In genomic region chr5:97229688-97230285, GRCh38 we compare ENCODE assay signal across 26 cellular contexts. TPM values are rescaled to one million over a fixed set of nuclear protein-coding genes. Genes with fewer than 3 reads are reported as not detected.
DNase-seq lines count a peak whose midpoint lies in the region; ATAC-seq and TF ChIP-seq lines count a peak whose summit lies in the region.
"Had no signal": no experiment of that assay in that cellular context is flagged by ENCODE, and none has a peak within 500 bp of the region (broad histone marks: within the 10 kb centered on the region; RNA-seq: fewer than 3 reads in every experiment).

No MANE protein-coding gene starts in this region.

- H3K27me3 ChIP-seq in GM23248 (replicated peaks; ENCODE audit: insufficient read depth) = no peaks in the 10 kb centered on the region
- H3K27me3 ChIP-seq in fibroblast of lung (ENCODE audit: control insufficient read depth, insufficient read depth, low read length) = no peaks in the 10 kb centered on the region
- H3K27me3 ChIP-seq: adrenal gland, body of pancreas had no signal

- H3F3A ChIP-seq in GM23248 (ENCODE audit: insufficient read depth) = no peaks in the 10 kb centered on the region

- TF ChIP-seq CTCF in fibroblast of lung (conservative IDR thresholded peaks at IDR 0.05 in 1 of 2, IDR thresholded peaks at IDR 0.05 in 1 of 2; ENCODE audit: low read depth in 1 of 2, low read length in 2 of 2) = no peak
- no peak for TF ChIP-seq CTCF in osteocyte (IDR thresholded peaks at IDR 0.05)

- H4K20me1 ChIP-seq in GM23248 (ENCODE audit: insufficient read depth) = no peaks in the 10 kb centered on the region
- no peaks in the 10 kb centered on the region for H4K20me1 ChIP-seq in fibroblast of lung (ENCODE audit: control insufficient read depth, extremely low read depth, insufficient read depth, low read length)

- peak overlapping the region; percentile 82 for H3K27ac Mint-ChIP-seq in osteocyte (ENCODE audit: unreplicated experiment)
- no peak overlapping the region for H3K27ac Mint-ChIP-seq in activated T-cell treated with anti-CD3 and anti-CD28 coated beads, Interleukin-2, amount 50 U/mL, for 72 hours
- H3K27ac Mint-ChIP-seq: naive thymus-derived CD4-positive, alpha-beta T cell; stimulated activated effector memory CD8-positive, alpha-beta T cell treated with anti-CD3 and anti-CD28 coated beads, Interleukin-12 subunit alpha, Interleukin-12 subunit beta, amount 100 ng/mL, for 72 hours had no signal

- WGBS in GM23248 (ENCODE audit: low coverage in 1 of 2, low lambda C conversion rate in 2 of 2, missing lambda C conversion rate in 2 of 2), 2 experiments = 84 to 85% methylated on average over 6 of the region's 6 CpGs

- no peaks in the 10 kb centered on the region for H3K27me3 Mint-ChIP-seq in osteocyte (ENCODE audit: unreplicated experiment)
- H3K27me3 Mint-ChIP-seq in activated T-cell treated with anti-CD3 and anti-CD28 coated beads, Interleukin-2, amount 50 U/mL, for 72 hours (ENCODE audit: low read depth) = no peaks in the 10 kb centered on the region

- H3K4me3 ChIP-seq in GM23248 (no peak overlapping the region), SK-N-MC (peak overlapping the region; percentile 71), fibroblast of lung (replicated peaks in 1 of 4; ENCODE audit: control extremely low read depth in 1 of 4, insufficient read depth in 1 of 4, low read depth in 3 of 4, low read length in 4 of 4) (no peak overlapping the region)
- H3K4me3 ChIP-seq: adrenal gland, body of pancreas, GM12878, psoas muscle had no signal

- no peaks in the 10 kb centered on the region for H3K9me3 Mint-ChIP-seq in osteocyte (ENCODE audit: unreplicated experiment)
- no peaks in the 10 kb centered on the region for H3K9me3 Mint-ChIP-seq in activated T-cell treated with anti-CD3 and anti-CD28 coated beads, Interleukin-2, amount 50 U/mL, for 72 hours
- H3K9me3 Mint-ChIP-seq: activated T-cell treated with anti-CD3 and anti-CD28 coated beads, Interleukin-2, amount 50 U/mL, for 4 hours had no signal

- H2AFZ ChIP-seq in GM23248 (peak overlapping the region; percentile 47), fibroblast of lung (ENCODE audit: low read length) (peak overlapping the region; percentile 13)

- no peaks in the 10 kb centered on the region for H3K36me3 Mint-ChIP-seq in osteocyte (ENCODE audit: unreplicated experiment)
- H3K36me3 Mint-ChIP-seq in activated T-cell treated with anti-CD3 and anti-CD28 coated beads, Interleukin-2, amount 50 U/mL, for 72 hours (ENCODE audit: insufficient read depth in 2 of 2) = no peaks in the 10 kb centered on the region
- H3K36me3 Mint-ChIP-seq: naive thymus-derived CD4-positive, alpha-beta T cell; stimulated activated effector memory CD8-positive, alpha-beta T cell treated with anti-CD3 and anti-CD28 coated beads, Interleukin-12 subunit alpha, Interleukin-12 subunit beta, amount 100 ng/mL, for 72 hours had no signal

- H3K79me2 ChIP-seq in GM23248 (ENCODE audit: insufficient read depth) (no peaks in the 10 kb centered on the region), fibroblast of lung (ENCODE audit: control insufficient read depth, insufficient read depth, low read length) (no peaks in the 10 kb centered on the region)

- H3K36me3 ChIP-seq in GM23248 (ENCODE audit: low read depth) = no peaks in the 10 kb centered on the region
- H3K36me3 ChIP-seq in SK-N-MC (ENCODE audit: insufficient read depth, low read length) = no peaks in the 10 kb centered on the region
- no peaks in the 10 kb centered on the region for H3K36me3 ChIP-seq in fibroblast of lung (ENCODE audit: control insufficient read depth, insufficient read depth, low read length)
- H3K36me3 ChIP-seq: adrenal gland had no signal

- H3K4me1 ChIP-seq in GM23248 (ENCODE audit: insufficient read depth) = peaks cover 9% of the 10 kb centered on the region; the same call in 1 of the 2 replicates
- H3K4me1 ChIP-seq in fibroblast of lung (ENCODE audit: control insufficient read depth, extremely low read depth, insufficient read depth, low read length) = no peaks in the 10 kb centered on the region
- H3K4me1 ChIP-seq: body of pancreas, psoas muscle had no signal

- H3K4me3 Mint-ChIP-seq in osteocyte (ENCODE audit: unreplicated experiment) = peak overlapping the region; percentile 11
- no peak overlapping the region for H3K4me3 Mint-ChIP-seq in activated T-cell treated with anti-CD3 and anti-CD28 coated beads, Interleukin-2, amount 50 U/mL, for 72 hours
- H3K4me3 Mint-ChIP-seq: activated T-cell treated with anti-CD3 and anti-CD28 coated beads, Interleukin-2, amount 50 U/mL, for 4 hours; naive thymus-derived CD4-positive, alpha-beta T cell; stimulated activated effector memory CD8-positive, alpha-beta T cell treated with anti-CD3 and anti-CD28 coated beads, Interleukin-12 subunit alpha, Interleukin-12 subunit beta, amount 100 ng/mL, for 72 hours had no signal

- H3K27ac ChIP-seq in GM23248 (no peak overlapping the region), SK-N-MC (peak overlapping the region; percentile 90), fibroblast of lung (ENCODE audit: insufficient read depth, low read length) (no peak overlapping the region)
- H3K27ac ChIP-seq: adrenal gland, body of pancreas, psoas muscle had no signal

- no peak for DNase-seq in GM23248
- peak; percentile 63 for DNase-seq in SK-N-MC (ENCODE audit: low read depth, low spot score)
- no peak for DNase-seq in fibroblast of lung (ENCODE audit: low read depth in 2 of 2)
- no peak for DNase-seq in osteocyte (ENCODE audit: extremely low spot score, unreplicated experiment)
- no peak for DNase-seq in activated T-cell treated with anti-CD3 and anti-CD28 coated beads, Interleukin-2, amount 50 U/mL, for 72 hours
- no peak for DNase-seq in medulla oblongata (ENCODE audit: extremely low spot score)
- DNase-seq in activated CD4-positive, CD25-positive, alpha-beta regulatory T cell (lab: John Stamatoyannopoulos, UW) = no peak
- DNase-seq: activated T-cell treated with anti-CD3 and anti-CD28 coated beads, Interleukin-2, amount 50 U/mL, for 4 hours; adrenal gland; DMS153; hippocampal formation; Karpas-422; left colon; naive thymus-derived CD4-positive, alpha-beta T cell; NCI-H1930; NCI-H2171 treated with DMSO at 0.1 percent for 48 hours; NCI-H526 treated with DMSO at 0.1 percent for 48 hours; nucleus accumbens; psoas muscle; stimulated activated CD4-positive, alpha-beta T cell treated with anti-CD3 and anti-CD28 coated beads, Interleukin-15, amount 100 ng/mL, for 24 hours had no signal

- no peak for ATAC-seq in activated T-cell treated with anti-CD3 and anti-CD28 coated beads, Interleukin-2, amount 50 U/mL, for 72 hours (replicated peaks in 1 of 2)
- no peak for ATAC-seq in GM19455 (IDR thresholded peaks at IDR 0.05; ENCODE audit: unreplicated experiment)
- ATAC-seq: activated T-cell treated with anti-CD3 and anti-CD28 coated beads, Interleukin-2, amount 50 U/mL, for 4 hours; body of pancreas; GM12878; HCT116; left colon; naive thymus-derived CD4-positive, alpha-beta T cell; Panc1; psoas muscle; stimulated activated effector memory CD8-positive, alpha-beta T cell treated with anti-CD3 and anti-CD28 coated beads, Interleukin-12 subunit alpha, Interleukin-12 subunit beta, amount 100 ng/mL, for 72 hours had no signal

- in situ Hi-C loops in GM23248 (cut with MboI) = no loop called here

- H3K9me2 ChIP-seq in GM23248 (ENCODE audit: insufficient read depth) = no peaks in the 10 kb centered on the region

- peaks cover 32% of the 10 kb centered on the region for H3K4me1 Mint-ChIP-seq in osteocyte (ENCODE audit: unreplicated experiment)
- H3K4me1 Mint-ChIP-seq in activated T-cell treated with anti-CD3 and anti-CD28 coated beads, Interleukin-2, amount 50 U/mL, for 72 hours (ENCODE audit: low read depth) = no peaks in the 10 kb centered on the region
- H3K4me1 Mint-ChIP-seq: stimulated activated effector memory CD8-positive, alpha-beta T cell treated with anti-CD3 and anti-CD28 coated beads, Interleukin-12 subunit alpha, Interleukin-12 subunit beta, amount 100 ng/mL, for 72 hours had no signal

- H3K4me2 ChIP-seq in GM23248 (ENCODE audit: unreplicated experiment) (no peak overlapping the region), fibroblast of lung (ENCODE audit: extremely low read depth, insufficient read depth, low read length) (no peak overlapping the region)

- H3K9me3 ChIP-seq in GM23248 (ENCODE audit: low read depth) (no peaks in the 10 kb centered on the region), SK-N-MC (ENCODE audit: low read depth, low read length) (no peaks in the 10 kb centered on the region), fibroblast of lung (ENCODE audit: control insufficient read depth, insufficient read depth, low read depth, low read length) (no peaks in the 10 kb centered on the region)
- H3K9me3 ChIP-seq: adrenal gland, body of pancreas, psoas muscle had no signal

- H3K9ac ChIP-seq in GM23248 = no peak overlapping the region
- peak overlapping the region; percentile 33 for H3K9ac ChIP-seq in SK-N-MC (ENCODE audit: insufficient read length)
- no peak overlapping the region for H3K9ac ChIP-seq in fibroblast of lung (ENCODE audit: insufficient read depth, low read length)

RNA-seq across cellular contexts. Expression of gene RIOK2, which starts 46.7 kb away (rescaled TPM):
- 23.0 and 35.5 TPM in 2 replicates for total RNA-seq in GM23248 (2014; rRNA removed; shearing (Covaris generic))
- polyA plus RNA-seq in GM23248 (2016; fragmentation: Nextera tagmentation; extraction: Ambion mirVana) (53.8 and 55.6 TPM in 2 replicates), fibroblast of lung (17.0 and 18.2 TPM in 2 replicates)
- total RNA-seq in fibroblast of lung (24.6 and 25.4 TPM in 2 replicates), osteocyte (23.4 and 33.7 TPM in 2 replicates)
- 26.4 and 30.5 TPM in 2 replicates for polyA plus RNA-seq in fibroblast of lung (2012)
- 0.71 TPM in 1 of 2 replicates, not detected in the other for polyA minus RNA-seq in fibroblast of lung (ENCODE audit: low replicate concordance)
- 10 to 100 TPM; 25.2 to 38.0 TPM for total RNA-seq in activated T-cell treated with anti-CD3 and anti-CD28 coated beads, Interleukin-2, amount 50 U/mL, for 72 hours
